ENCODE assay signal across 10 cellular contexts in the genomic region with DNA sequence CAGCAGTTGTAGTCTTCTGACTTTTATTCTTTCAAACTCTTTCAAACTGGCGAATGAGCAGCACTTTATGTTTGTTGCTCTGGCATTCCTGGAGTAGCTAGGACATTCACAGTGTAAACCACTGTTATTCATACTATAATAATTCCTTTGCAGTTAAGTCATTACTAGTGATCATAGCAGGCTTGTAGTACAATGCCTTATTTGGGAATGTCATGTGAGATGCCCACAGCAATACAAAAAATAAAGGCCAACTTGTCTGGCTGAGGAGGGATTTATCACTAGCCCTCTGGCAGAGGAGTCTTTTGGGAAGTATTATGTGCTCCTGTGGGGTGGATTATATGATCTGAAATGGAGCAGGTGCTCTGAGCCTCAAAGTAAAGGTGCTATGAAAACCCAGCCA.
DNase-seq lines count a peak whose midpoint lies in the region; ATAC-seq and TF ChIP-seq lines count a peak whose summit lies in the region.
"Had no signal": no experiment of that assay in that cellular context is flagged by ENCODE, and none has a peak within 500 bp of the region (broad histone marks: within the 10 kb centered on the region; RNA-seq: fewer than 3 reads in every experiment).

No MANE protein-coding gene starts in this region.

- H3K27ac ChIP-seq in caudate nucleus (ENCODE audit: low read depth, low read length), result peak overlapping the region; percentile 11
- peak overlapping the region; percentile 16 to 29 (median 19) for H3K27ac ChIP-seq in right lobe of liver

- POLR2A ChIA-PET in GM10248 (lab: Yijun Ruan, JAX), result no interaction called here

- intact Hi-C loops in right lobe of liver (cut with DNase I), result no loop called here

- no peaks in the 10 kb centered on the region for H3K36me3 Mint-ChIP-seq in type B pancreatic cell
- H3K36me3 Mint-ChIP-seq: activated naive CD8-positive, alpha-beta T cell treated with anti-CD3 and anti-CD28 coated beads, Interleukin-2, amount 10 ng/mL, durations not matched to agents 7 days and 5 days had no signal

- peak overlapping the region; percentile 92 for H3K27ac Mint-ChIP-seq in type B pancreatic cell
- H3K27ac Mint-ChIP-seq: activated naive CD8-positive, alpha-beta T cell treated with anti-CD3 and anti-CD28 coated beads, Interleukin-2, amount 10 ng/mL, durations not matched to agents 7 days and 5 days had no signal

- peak; percentile 82 for TF ChIP-seq EP300 in Ishikawa (IDR thresholded peaks at IDR 0.05; ENCODE audit: borderline replicate concordance)

- no peaks in the 10 kb centered on the region for H3K27me3 Mint-ChIP-seq in type B pancreatic cell
- H3K27me3 Mint-ChIP-seq: activated naive CD8-positive, alpha-beta T cell treated with anti-CD3 and anti-CD28 coated beads, Interleukin-2, amount 10 ng/mL, durations not matched to agents 7 days and 5 days had no signal

- H3K9me3 Mint-ChIP-seq in type B pancreatic cell, result no peaks in the 10 kb centered on the region
- H3K9me3 Mint-ChIP-seq: activated naive CD8-positive, alpha-beta T cell treated with anti-CD3 and anti-CD28 coated beads, Interleukin-2, amount 10 ng/mL, durations not matched to agents 7 days and 5 days had no signal

- WGBS in right lobe of liver (ENCODE audit: insufficient coverage, low coverage, low lambda C conversion rate, missing lambda C conversion rate), result 80% methylated on average over 1 of the region's 1 CpG

- TF ChIP-seq CTCF in right lobe of liver (IDR thresholded peaks at IDR 0.05) (no peak), type B pancreatic cell (conservative IDR thresholded peaks at IDR 0.05) (no peak), GM10248 (IDR thresholded peaks at IDR 0.05; ENCODE audit: control extremely low read depth, extremely low read depth, low read depth, missing control alignments) (no peak)

- ATAC-seq in right lobe of liver (peak in 3 of 4 donors; percentile 39 to 61 (median 54)), GM18909 (IDR thresholded peaks at IDR 0.05; ENCODE audit: poor library complexity, unreplicated experiment) (no peak), GM18502 (IDR thresholded peaks at IDR 0.05; ENCODE audit: poor library complexity, unreplicated experiment) (no peak)

- H3K4me3 Mint-ChIP-seq in type B pancreatic cell, result no peak overlapping the region
- H3K4me3 Mint-ChIP-seq: activated naive CD8-positive, alpha-beta T cell treated with anti-CD3 and anti-CD28 coated beads, Interleukin-2, amount 10 ng/mL, durations not matched to agents 7 days and 5 days had no signal

- CTCF ChIA-PET in GM10248 (lab: Yijun Ruan, JAX), result no interaction called here

- H3K36me3 ChIP-seq in right lobe of liver, result no peaks in the 10 kb centered on the region

- no peaks in the 10 kb centered on the region for H3K4me1 ChIP-seq in right lobe of liver

- no peak for TF ChIP-seq POLR2A in right lobe of liver (IDR thresholded peaks at IDR 0.05)

- no peaks in the 10 kb centered on the region for H3K27me3 ChIP-seq in right lobe of liver

- DNase-seq in caudate nucleus (lab: John Stamatoyannopoulos, UW), result peak in 2 of 61 donors; percentile 5 to 6
- DNase-seq in right lobe of liver, result no peak
- no peak for DNase-seq in type B pancreatic cell (ENCODE audit: extremely low spot score, unreplicated experiment)
- DNase-seq in GM10248 (ENCODE audit: extremely low spot score), result no peak
- no peak for DNase-seq in effector CD4-positive, alpha-beta T cell
- DNase-seq: activated naive CD8-positive, alpha-beta T cell treated with anti-CD3 and anti-CD28 coated beads, Interleukin-2, amount 10 ng/mL, durations not matched to agents 7 days and 5 days; small intestine had no signal

- H3K4me1 Mint-ChIP-seq in type B pancreatic cell (ENCODE audit: unreplicated experiment), result peaks cover 4% of the 10 kb centered on the region
- H3K4me1 Mint-ChIP-seq: activated naive CD8-positive, alpha-beta T cell treated with anti-CD3 and anti-CD28 coated beads, Interleukin-2, amount 10 ng/mL, durations not matched to agents 7 days and 5 days had no signal

- no peaks in the 10 kb centered on the region for H3K9me3 ChIP-seq in right lobe of liver

- H3K4me3 ChIP-seq in right lobe of liver, result no peak overlapping the region

- no peak for TF ChIP-seq RAD21 in Ishikawa (IDR thresholded peaks at IDR 0.05; ENCODE audit: low read depth)

TF ChIP-seq in Ishikawa, 13 proteins besides CTCF, POLR2A, EP300 and RAD21:
- peak; percentile 84 for TF ChIP-seq TEAD4 (IDR thresholded peaks at IDR 0.05)
- no peak for TF ChIP-seq CEBPB (IDR thresholded peaks at IDR 0.05)
- peak; percentile 38; the same call in 1 of the 2 replicates for TF ChIP-seq USF1 (IDR thresholded peaks at IDR 0.05)
- TF ChIP-seq TCF12 (IDR thresholded peaks at IDR 0.05; ENCODE audit: low read depth), result 0 out of 2 replicates have a peak, but pooled peaks have one; percentile 49
- TF ChIP-seq CREB1 (IDR thresholded peaks at IDR 0.05; ENCODE audit: low read depth), result no peak
- TF ChIP-seq FOXM1 (IDR thresholded peaks at IDR 0.05; ENCODE audit: borderline replicate concordance, low read depth), result peak; percentile 84

Comparison
In these comparisons a context has a peak if more than half of its experiments do, and no peak if none do; other contexts are left out.
1. ATAC-seq: peak in right lobe of liver (3 of 4); none in GM18909 (single experiment) and GM18502 (single experiment).